8 cellular contexts compared by ENCODE assay signal in genomic region chr22:40856513-40857308, GRCh38. TPM values are rescaled to one million over a fixed set of nuclear protein-coding genes. Genes with fewer than 3 reads are reported as not detected.
DNase-seq lines count a peak whose midpoint lies in the region; ATAC-seq and TF ChIP-seq lines count a peak whose summit lies in the region.

ST13 (minus strand) TSS chr22:40856639; CDS start chr22:40856540, 99 bp downstream.
XPNPEP3 (plus strand) TSS chr22:40857148; CDS start chr22:40857182, 34 bp downstream.

- TF ChIP-seq CTCF in left ventricle myocardium inferior (IDR thresholded peaks at IDR 0.05; ENCODE audit: borderline replicate concordance) (peak; percentile 31), progenitor cell of endocrine pancreas (IDR thresholded peaks at IDR 0.05; ENCODE audit: unreplicated experiment) (peak; percentile 40)

- DNase-seq in NCI-H1694 treated with DMSO at 0.1 percent for 48 hours (lab: John Stamatoyannopoulos, UW) (peak; percentile 96), T-helper 17 cell (peak; percentile 95 to 97 (median 95)), amygdala (lab: John Stamatoyannopoulos, UW) (peak; percentile 84 to 99 (median 95)), left ventricle myocardium inferior (peak; percentile 98), progenitor cell of endocrine pancreas (ENCODE audit: low spot score, unreplicated experiment) (peak; percentile 93), ureter (ENCODE audit: low spot score) (peak; percentile 98)

- ATAC-seq in HG02885 (IDR thresholded peaks at IDR 0.05; ENCODE audit: poor library complexity, unreplicated experiment) (peak; percentile 91), T-helper 17 cell (peak; percentile 92)

- H3K27ac Mint-ChIP-seq in T-helper 17 cell: peak within 1 kb of the TSS; percentile 99
- peak within 1 kb of the TSS; percentile 100 for H3K27ac Mint-ChIP-seq in progenitor cell of endocrine pancreas

- intact Hi-C loops in left ventricle myocardium inferior (cut with micrococcal nuclease): no loop called here

- peak within 1 kb of the TSS; percentile 97 for H3K4me3 Mint-ChIP-seq in T-helper 17 cell
- peak within 1 kb of the TSS; percentile 95 for H3K4me3 Mint-ChIP-seq in progenitor cell of endocrine pancreas (ENCODE audit: low read depth)

- H3K4me1 Mint-ChIP-seq in T-helper 17 cell (peaks cover 23% of the 10 kb centered on the region), progenitor cell of endocrine pancreas (ENCODE audit: low read depth) (peaks cover 40% of the 10 kb centered on the region)

- peak within 1 kb of the TSS; percentile 99 for H3K27ac ChIP-seq in left ventricle myocardium inferior (replicated peaks)

- peak; percentile 68 for TF ChIP-seq POLR2A in GM15510 (IDR thresholded peaks at IDR 0.05; ENCODE audit: borderline replicate concordance, extremely low read depth, insufficient read length)

- no peaks in the 10 kb centered on the region for H3K9me3 ChIP-seq in T-helper 17 cell (ENCODE audit: control insufficient read depth, low read length, poor library complexity, severe bottlenecking)
- no peaks in the 10 kb centered on the region for H3K9me3 ChIP-seq in left ventricle myocardium inferior (replicated peaks)

- peaks cover 10% of the 10 kb centered on the region for H3K36me3 ChIP-seq in left ventricle myocardium inferior

- H3K36me3 Mint-ChIP-seq in T-helper 17 cell (ENCODE audit: low read depth) (peaks cover 5% of the 10 kb centered on the region), progenitor cell of endocrine pancreas (ENCODE audit: insufficient read depth) (peaks cover 4% of the 10 kb centered on the region)

- no peaks in the 10 kb centered on the region for H3K9me3 Mint-ChIP-seq in progenitor cell of endocrine pancreas (ENCODE audit: low read depth)

- H3K27me3 ChIP-seq in left ventricle myocardium inferior (ENCODE audit: low read depth): no peaks in the 10 kb centered on the region

- H3K4me1 ChIP-seq in left ventricle myocardium inferior: peaks cover 70% of the 10 kb centered on the region

- no peaks in the 10 kb centered on the region for H3K27me3 Mint-ChIP-seq in T-helper 17 cell
- no peaks in the 10 kb centered on the region for H3K27me3 Mint-ChIP-seq in progenitor cell of endocrine pancreas

- peak within 1 kb of the TSS; percentile 84 for H3K4me3 ChIP-seq in left ventricle myocardium inferior

RNA-seq across cellular contexts. Expression of gene ST13, which starts in this region (rescaled TPM):
- 100 to 1,000 TPM; 114 to 117 TPM for total RNA-seq in T-helper 17 cell
- 181 TPM for total RNA-seq in left ventricle myocardium inferior
- total RNA-seq in progenitor cell of endocrine pancreas: 372 and 374 TPM in 2 replicates
- total RNA-seq in ureter: 216 TPM

RNA-seq across cellular contexts. Expression of gene XPNPEP3, which starts in this region (rescaled TPM):
- 10 to 100 TPM; 13.8 to 16.0 TPM for total RNA-seq in T-helper 17 cell
- 28.7 TPM for total RNA-seq in left ventricle myocardium inferior
- total RNA-seq in progenitor cell of endocrine pancreas: 23.1 and 23.3 TPM in 2 replicates
- total RNA-seq in ureter: 26.8 TPM

Comparison
In these comparisons a context has a peak if more than half of its experiments do, and no peak if none do; other contexts are left out.
1. Peak in every context shown above with its lines: DNase-seq, ATAC-seq, H3K4me3 ChIP-seq and H3K27ac ChIP-seq.